9 cellular contexts compared by ENCODE assay signal in the genomic region with DNA sequence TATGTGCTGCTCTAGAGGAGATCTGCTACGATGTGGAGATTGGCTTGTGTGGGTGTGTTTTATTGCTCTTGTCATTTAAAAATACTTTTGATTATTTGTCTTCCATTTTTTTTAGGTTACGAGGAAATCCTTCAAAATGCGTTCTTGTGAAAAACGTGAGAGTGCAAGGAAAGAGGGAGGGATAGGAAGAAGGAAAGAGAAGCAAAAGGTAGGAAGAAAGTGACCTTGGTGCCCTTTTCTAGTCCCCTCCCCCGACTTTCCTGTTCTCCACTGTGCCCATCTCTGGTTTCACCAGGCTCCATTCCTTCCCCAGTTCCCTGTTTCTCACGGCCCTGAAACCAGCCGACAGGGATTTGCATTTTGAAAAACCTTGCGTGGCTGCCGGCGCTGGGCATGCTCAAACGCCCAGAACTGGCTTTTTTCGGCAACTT. TPM values are rescaled to one million over a fixed set of nuclear protein-coding genes. Genes with fewer than 3 reads are reported as not detected.
DNase-seq lines count a peak whose midpoint lies in the region; ATAC-seq and TF ChIP-seq lines count a peak whose summit lies in the region.
"Had no signal": no experiment of that assay in that cellular context is flagged by ENCODE, and none has a peak within 500 bp of the region (broad histone marks: within the 10 kb centered on the region; RNA-seq: fewer than 3 reads in every experiment).

No MANE protein-coding gene starts in this region.

- no TSS peak for BruUV-seq in MCF 10A (replicated peaks; lab: Mats Ljungman, UMichigan)

- 14% methylated on average over 12 of the region's 12 CpGs for WGBS in right lobe of liver (ENCODE audit: insufficient coverage, low coverage, low lambda C conversion rate, missing lambda C conversion rate)
- WGBS in thymus: 19% methylated on average over 12 of the region's 12 CpGs

- H3K4me1 ChIP-seq in right lobe of liver: peaks cover 0 to 19% (median 6%) of the 10 kb centered on the region in 4 donors
- peaks cover 4% of the 10 kb centered on the region for H3K4me1 ChIP-seq in thymus (ENCODE audit: control insufficient read depth, insufficient read depth, low read length)

- H3K4me1 Mint-ChIP-seq in T-helper 2 cell treated with Interferon-gamma antibody and Interleukin-4, amounts not matched to agents 5 μg/mL and 100 μg/mL, for 36 hours (ENCODE audit: low read depth): peaks cover 19% of the 10 kb centered on the region
- peaks cover 32% of the 10 kb centered on the region for H3K4me1 Mint-ChIP-seq in MCF 10A (ENCODE audit: insufficient read depth, unreplicated experiment)

- CTCF ChIA-PET in MCF 10A (lab: Yijun Ruan, JAX): interaction anchor here (0.6 to 5.3 kb wide), 33 partner anchors 9 to 543 kb away, joined by 3 to 42 read pairs (median 4); no protein-coding TSS in a partner anchor

- H3K27me3 Mint-ChIP-seq in T-helper 2 cell treated with Interferon-gamma antibody and Interleukin-4, amounts not matched to agents 5 μg/mL and 100 μg/mL, for 36 hours (ENCODE audit: low read depth): peaks cover 58% of the 10 kb centered on the region
- no peaks in the 10 kb centered on the region for H3K27me3 Mint-ChIP-seq in MCF 10A (ENCODE audit: insufficient read depth, unreplicated experiment)

- no peaks in the 10 kb centered on the region for H3K36me3 ChIP-seq in right lobe of liver
- H3K36me3 ChIP-seq in thymus (ENCODE audit: control insufficient read depth, insufficient read depth): no peaks in the 10 kb centered on the region

- H3K4me3 ChIP-seq in right lobe of liver (peak overlapping the region; percentile 85 to 89 (median 87)), thymus (ENCODE audit: low read length) (peak overlapping the region; percentile 74)

- H3K27ac ChIP-seq in right lobe of liver: peak overlapping the region; percentile 85 to 94 (median 92)
- no peak overlapping the region for H3K27ac ChIP-seq in thymus (ENCODE audit: low read depth)

- TF ChIP-seq CTCF in MCF 10A (IDR thresholded peaks at IDR 0.05; ENCODE audit: unreplicated experiment) (no peak), right lobe of liver (IDR thresholded peaks at IDR 0.05) (no peak)

- no peaks in the 10 kb centered on the region for H3K36me3 Mint-ChIP-seq in T-helper 2 cell treated with Interferon-gamma antibody and Interleukin-4, amounts not matched to agents 5 μg/mL and 100 μg/mL, for 36 hours (ENCODE audit: low read depth)
- peaks cover 10% of the 10 kb centered on the region for H3K36me3 Mint-ChIP-seq in MCF 10A (ENCODE audit: insufficient read depth, unreplicated experiment)

- no peak for DNase-seq in T-helper 2 cell treated with Interferon-gamma antibody and Interleukin-4, amounts not matched to agents 5 μg/mL and 100 μg/mL, for 36 hours (ENCODE audit: low spot score)
- DNase-seq in T-helper 2 cell: no peak
- DNase-seq in MCF 10A (ENCODE audit: unreplicated experiment): no peak
- no peak for DNase-seq in right lobe of liver
- DNase-seq in left lobe of liver (ENCODE audit: low spot score): no peak

- H3K9me3 ChIP-seq in right lobe of liver: no peaks in the 10 kb centered on the region
- no peaks in the 10 kb centered on the region for H3K9me3 ChIP-seq in thymus (ENCODE audit: control insufficient read depth)

- POLR2A ChIA-PET in MCF 10A (lab: Yijun Ruan, JAX): interaction anchor here (0.5 to 12.3 kb wide), 24 partner anchors 8 to 547 kb away, joined by 3 to 229 read pairs (median 4); no protein-coding TSS in a partner anchor

- intact Hi-C loops in MCF 10A (cut with micrococcal nuclease): loop anchor here (1.0 to 2.0 kb wide), 5 partner anchors 39 to 319 kb away; no protein-coding TSS in a partner anchor
- intact Hi-C loops in right lobe of liver (cut with DNase I): loop anchor here in 1 of 2 donors (10.0 kb wide), 1 partner anchor 251 kb away; no protein-coding TSS in a partner anchor

- TF ChIP-seq POLR2A in right lobe of liver (IDR thresholded peaks at IDR 0.05): no peak

- no peak for ATAC-seq in right lobe of liver
- ATAC-seq in left lobe of liver: no peak
- no peak for ATAC-seq in HG02840 (IDR thresholded peaks at IDR 0.05; ENCODE audit: low FRiP score, unreplicated experiment)
- ATAC-seq in GM21528 (IDR thresholded peaks at IDR 0.05; ENCODE audit: low FRiP score, unreplicated experiment): no peak

- H3K4me3 Mint-ChIP-seq in T-helper 2 cell treated with Interferon-gamma antibody and Interleukin-4, amounts not matched to agents 5 μg/mL and 100 μg/mL, for 36 hours: peak overlapping the region; percentile 71
- H3K4me3 Mint-ChIP-seq in MCF 10A (ENCODE audit: unreplicated experiment): peak overlapping the region; percentile 98

- no peaks in the 10 kb centered on the region for H3K9me3 Mint-ChIP-seq in T-helper 2 cell treated with Interferon-gamma antibody and Interleukin-4, amounts not matched to agents 5 μg/mL and 100 μg/mL, for 36 hours
- H3K9me3 Mint-ChIP-seq in MCF 10A (ENCODE audit: unreplicated experiment): no peaks in the 10 kb centered on the region

- H3K27me3 ChIP-seq in right lobe of liver (no peaks in the 10 kb centered on the region), thymus (ENCODE audit: control insufficient read depth, insufficient read depth) (peaks cover 10% of the 10 kb centered on the region)

- no peak overlapping the region for H3K27ac Mint-ChIP-seq in T-helper 2 cell treated with Interferon-gamma antibody and Interleukin-4, amounts not matched to agents 5 μg/mL and 100 μg/mL, for 36 hours
- peak overlapping the region; percentile 16 for H3K27ac Mint-ChIP-seq in MCF 10A (ENCODE audit: low read depth, unreplicated experiment)
- H3K27ac Mint-ChIP-seq: CD4-positive, CD25-positive, alpha-beta regulatory T cell had no signal

RNA-seq across cellular contexts. Expression of a gene that starts 0.5 kb away (rescaled TPM):
- 27.6 and 30.4 TPM in 2 replicates for total RNA-seq in MCF 10A (2022)
- total RNA-seq in right lobe of liver: 10 to 100 TPM; 10.9 to 21.5 (median 16.5) TPM
- 12.6 TPM for polyA plus RNA-seq in thymus
- total RNA-seq in left lobe of liver: 15.6 TPM
